17 cellular contexts compared by ENCODE assay signal in the genomic region with DNA sequence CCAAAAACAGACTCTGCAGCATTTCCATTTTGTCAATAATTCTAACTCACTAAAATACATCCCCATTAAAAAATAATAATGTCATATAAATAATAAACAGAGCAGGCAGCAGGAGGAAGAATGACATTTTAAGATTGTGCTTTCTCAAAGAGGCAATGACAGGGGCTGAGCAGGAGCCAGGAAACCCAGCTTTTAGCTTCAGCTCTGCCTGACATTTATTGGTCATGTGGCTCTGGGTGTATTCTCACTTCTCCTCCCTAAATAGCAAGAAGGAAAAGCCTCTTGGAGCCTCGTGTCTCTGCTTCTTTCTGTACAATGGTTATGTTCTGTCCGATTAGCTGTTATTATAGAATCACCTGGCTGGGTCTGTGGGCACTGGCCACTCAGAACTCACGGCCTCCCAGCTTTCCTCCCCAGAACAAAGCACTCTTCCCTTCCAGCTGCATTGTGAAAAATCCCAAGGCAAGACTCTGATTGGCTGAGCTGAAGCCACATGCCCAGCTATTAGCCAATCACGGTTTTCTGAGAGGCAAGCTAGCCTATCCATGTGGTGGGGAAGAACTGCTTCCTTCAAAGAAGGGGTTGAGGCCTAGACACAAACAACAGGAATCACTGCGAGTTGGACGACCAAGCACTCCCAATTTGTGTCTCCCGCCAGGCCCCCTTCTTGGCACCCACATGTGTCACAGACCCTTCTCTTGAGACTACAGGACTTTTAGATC.
"Had no signal": no experiment of that assay in that cellular context is flagged by ENCODE, and none has a peak within 500 bp of the region (broad histone marks: within the 10 kb centered on the region; RNA-seq: fewer than 3 reads in every experiment).

No MANE protein-coding gene starts in this region.

- H3K27ac Mint-ChIP-seq: activated CD4-positive, alpha-beta memory T cell treated with anti-CD3 and anti-CD28 coated beads for 36 hours; activated naive CD8-positive, alpha-beta T cell treated with anti-CD3 and anti-CD28 coated beads for 36 hours; stimulated activated naive CD8-positive, alpha-beta T cell treated with anti-CD3 and anti-CD28 coated beads, Interleukin-15, Interleukin-2, amounts not matched to agents 100 ng/mL and 50 ng/mL, for 24 hours; T-helper 2 cell treated with Interferon-gamma antibody and Interleukin-4, amounts not matched to agents 5 μg/mL and 100 μg/mL, for 36 hours had no signal

- DNase-seq: activated CD4-positive, alpha-beta memory T cell treated with anti-CD3 and anti-CD28 coated beads for 36 hours; activated CD4-positive, alpha-beta T cell treated with anti-CD3 and anti-CD28 coated beads for 1 hour; activated gamma-delta T cell treated with Interleukin-2 at 50 U/mL for 16 hours; activated naive CD8-positive, alpha-beta T cell treated with anti-CD3 and anti-CD28 coated beads for 36 hours; activated T-cell treated with anti-CD3 and anti-CD28 coated beads, Interleukin-2, amount 50 U/mL, for 4 hours; effector CD4-positive, alpha-beta T cell; gastrocnemius medialis; kidney; naive thymus-derived CD8-positive, alpha-beta T cell; SIG-M5; stimulated activated CD4-positive, alpha-beta T cell treated with anti-CD3 and anti-CD28 coated beads, Interleukin-15, amount 100 ng/mL, for 24 hours; stimulated activated CD4-positive, alpha-beta T cell treated with anti-CD3 and anti-CD28 coated beads, Interleukin-4, amount 100 ng/mL, for 24 hours; SW 1271 had no signal

- H3K4me1 Mint-ChIP-seq: activated naive CD8-positive, alpha-beta T cell treated with anti-CD3 and anti-CD28 coated beads for 36 hours; naive thymus-derived CD8-positive, alpha-beta T cell had no signal

- H3K4me3 Mint-ChIP-seq: activated CD4-positive, alpha-beta memory T cell treated with anti-CD3 and anti-CD28 coated beads for 36 hours; activated naive CD8-positive, alpha-beta T cell treated with anti-CD3 and anti-CD28 coated beads for 36 hours; activated T-cell treated with anti-CD3 and anti-CD28 coated beads, Interleukin-2, amount 50 U/mL, for 4 hours; naive thymus-derived CD8-positive, alpha-beta T cell; stimulated activated naive CD8-positive, alpha-beta T cell treated with anti-CD3 and anti-CD28 coated beads, Interleukin-15, Interleukin-2, amounts not matched to agents 100 ng/mL and 50 ng/mL, for 24 hours; T-helper 2 cell treated with Interferon-gamma antibody and Interleukin-4, amounts not matched to agents 5 μg/mL and 100 μg/mL, for 36 hours had no signal

- H3K36me3 Mint-ChIP-seq: activated CD4-positive, alpha-beta memory T cell treated with anti-CD3 and anti-CD28 coated beads for 36 hours; activated naive CD8-positive, alpha-beta T cell treated with anti-CD3 and anti-CD28 coated beads for 36 hours had no signal

- ATAC-seq: activated T-cell treated with anti-CD3 and anti-CD28 coated beads, Interleukin-2, amount 50 U/mL, for 4 hours; gastrocnemius medialis; naive thymus-derived CD8-positive, alpha-beta T cell had no signal

- H3K27ac ChIP-seq: breast epithelium, gastrocnemius medialis had no signal

- H3K4me1 ChIP-seq: breast epithelium, gastrocnemius medialis had no signal

- H3K27me3 ChIP-seq: breast epithelium, gastrocnemius medialis had no signal

- H3K4me3 ChIP-seq: breast epithelium had no signal

- H3K36me3 ChIP-seq: breast epithelium, gastrocnemius medialis had no signal

- H3K9me3 ChIP-seq: gastrocnemius medialis had no signal

- H3K27me3 Mint-ChIP-seq: stimulated activated naive CD8-positive, alpha-beta T cell treated with anti-CD3 and anti-CD28 coated beads, Interleukin-15, Interleukin-2, amounts not matched to agents 100 ng/mL and 50 ng/mL, for 24 hours had no signal

- FAIRE-seq: colon, kidney had no signal
